21 cellular contexts compared by ENCODE assay signal in the genomic region with DNA sequence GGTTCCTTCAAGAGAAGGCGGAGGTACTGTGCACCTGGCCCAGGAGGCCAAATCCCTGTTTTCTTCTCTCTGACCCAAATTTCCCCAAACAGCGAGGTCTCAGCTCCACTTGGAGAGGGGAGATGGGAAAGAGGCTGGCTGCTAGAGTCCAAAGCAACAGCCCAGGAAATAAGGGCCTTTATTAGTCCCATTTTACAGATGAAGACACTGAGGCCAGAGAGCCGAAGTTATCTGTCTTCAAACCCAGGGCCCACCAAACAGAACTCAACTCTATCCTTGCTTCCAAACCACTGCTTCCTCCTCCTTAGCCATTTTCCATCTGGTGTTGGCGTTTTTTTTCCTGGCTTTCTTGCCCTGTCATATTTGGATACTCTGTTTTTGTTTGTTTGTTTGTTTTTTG.
"Had no signal": no experiment of that assay in that cellular context is flagged by ENCODE, and none has a peak within 500 bp of the region (broad histone marks: within the 10 kb centered on the region; RNA-seq: fewer than 3 reads in every experiment).

No MANE protein-coding gene starts in this region.

- H3K4me3 Mint-ChIP-seq: effector memory CD8-positive, alpha-beta T cell; naive thymus-derived CD4-positive, alpha-beta T cell; nephron progenitor cell; stimulated activated naive B cell treated with anti-CD40 and anti-IgM and Interleukin-4, amounts not matched to agents 10 μg/mL and 1 μg/mL and 100 μg/mL, for 72 hours; stimulated activated naive CD8-positive, alpha-beta T cell treated with anti-CD3 and anti-CD28 coated beads, Interleukin-15, amount 100 ng/mL, for 72 hours had no signal

- H3K9me3 Mint-ChIP-seq: effector memory CD8-positive, alpha-beta T cell; nephron progenitor cell; stimulated activated naive B cell treated with anti-CD40 and anti-IgM and Interleukin-4, amounts not matched to agents 10 μg/mL and 1 μg/mL and 100 μg/mL, for 72 hours; stimulated activated naive CD8-positive, alpha-beta T cell treated with anti-CD3 and anti-CD28 coated beads, Interleukin-15, amount 100 ng/mL, for 72 hours had no signal

- H3K27ac Mint-ChIP-seq: effector memory CD8-positive, alpha-beta T cell; nephron progenitor cell; stimulated activated naive B cell treated with anti-CD40 and anti-IgM and Interleukin-4, amounts not matched to agents 10 μg/mL and 1 μg/mL and 100 μg/mL, for 72 hours; stimulated activated naive CD8-positive, alpha-beta T cell treated with anti-CD3 and anti-CD28 coated beads, Interleukin-15, amount 100 ng/mL, for 72 hours had no signal

- H3K4me1 ChIP-seq: psoas muscle had no signal

- H3K4me3 ChIP-seq: esophagus muscularis mucosa, gastrocnemius medialis, heart right ventricle, psoas muscle, spleen, testis, transverse colon had no signal

- H3K36me3 ChIP-seq: esophagus muscularis mucosa, gastrocnemius medialis, heart right ventricle, neutrophil, spleen, transverse colon had no signal

- H3K27me3 Mint-ChIP-seq: effector memory CD8-positive, alpha-beta T cell; naive thymus-derived CD4-positive, alpha-beta T cell; stimulated activated naive CD8-positive, alpha-beta T cell treated with anti-CD3 and anti-CD28 coated beads, Interleukin-15, amount 100 ng/mL, for 72 hours had no signal

- H3K27ac ChIP-seq: esophagus muscularis mucosa, gastrocnemius medialis, heart right ventricle, neutrophil, psoas muscle, spleen, testis had no signal

- DNase-seq: effector memory CD8-positive, alpha-beta T cell; gastrocnemius medialis; heart right ventricle; hypothalamus; kidney glomerular epithelial cell; mammary epithelial cell; naive thymus-derived CD4-positive, alpha-beta T cell; nephron progenitor cell; psoas muscle; retina; spleen; stimulated activated CD4-positive, alpha-beta T cell treated with anti-CD3 and anti-CD28 coated beads, Interleukin-15, amount 100 ng/mL, for 24 hours; stimulated activated CD4-positive, alpha-beta T cell treated with anti-CD3 and anti-CD28 coated beads, Interleukin-1b, Interleukin-23, amount 100 ng/mL, for 48 hours; stimulated activated CD4-positive, alpha-beta T cell treated with anti-CD3 and anti-CD28 coated beads, Interleukin-4, amount 100 ng/mL, for 4 hours; stimulated activated naive B cell treated with anti-CD40 and anti-IgM and Interleukin-4, amounts not matched to agents 10 μg/mL and 1 μg/mL and 100 μg/mL, for 72 hours; stimulated activated naive CD8-positive, alpha-beta T cell treated with anti-CD3 and anti-CD28 coated beads, Interleukin-15, amount 100 ng/mL, for 72 hours; testis; transverse colon had no signal

- ATAC-seq: effector memory CD8-positive, alpha-beta T cell; gastrocnemius medialis; heart right ventricle; naive thymus-derived CD4-positive, alpha-beta T cell; psoas muscle; sciatic nerve; stimulated activated naive B cell treated with anti-CD40 and anti-IgM and Interleukin-4, amounts not matched to agents 10 μg/mL and 1 μg/mL and 100 μg/mL, for 72 hours; stimulated activated naive CD8-positive, alpha-beta T cell treated with anti-CD3 and anti-CD28 coated beads, Interleukin-15, amount 100 ng/mL, for 72 hours had no signal

- H3K27me3 ChIP-seq: esophagus muscularis mucosa, gastrocnemius medialis, heart right ventricle, neutrophil, spleen, testis, transverse colon had no signal

- H3K9me3 ChIP-seq: esophagus muscularis mucosa, gastrocnemius medialis, heart right ventricle, neutrophil, psoas muscle, spleen, testis, transverse colon had no signal
